In genomic region chr2:233142355-233142897, GRCh38 we compare ENCODE assay signal across 9 cellular contexts.
DNase-seq lines count a peak whose midpoint lies in the region; ATAC-seq, FAIRE-seq and TF ChIP-seq lines count a peak whose summit lies in the region.
"Had no signal": no experiment of that assay in that cellular context is flagged by ENCODE, and none has a peak within 500 bp of the region (broad histone marks: within the 10 kb centered on the region; RNA-seq: fewer than 3 reads in every experiment).

No MANE protein-coding gene starts in this region.

- no peaks in the 10 kb centered on the region for H3K9me2 ChIP-seq in OCI-LY7 (ENCODE audit: insufficient read depth, low read length)

- H3K36me3 Mint-ChIP-seq in activated CD8-positive, alpha-beta memory T cell treated with anti-CD3 and anti-CD28 coated beads, Interleukin-2, amount 10 ng/mL, durations not matched to agents 7 days and 5 days = peaks cover 77% of the 10 kb centered on the region

- no peak for TF ChIP-seq POLR2A in spleen (IDR thresholded peaks at IDR 0.05)

- no peaks in the 10 kb centered on the region for H3K9me3 ChIP-seq in OCI-LY7 (ENCODE audit: low read length)
- no peaks in the 10 kb centered on the region for H3K9me3 ChIP-seq in spleen
- H3K9me3 ChIP-seq in pancreas = no peaks in the 10 kb centered on the region
- H3K9me3 ChIP-seq: right lobe of liver had no signal

- H3K4me3 Mint-ChIP-seq in activated CD8-positive, alpha-beta memory T cell treated with anti-CD3 and anti-CD28 coated beads, Interleukin-2, amount 10 ng/mL, durations not matched to agents 7 days and 5 days = peak overlapping the region; percentile 49

- no peak overlapping the region for H3K27ac ChIP-seq in OCI-LY7 (ENCODE audit: low read depth, low read length, poor library complexity, severe bottlenecking)
- peak overlapping the region in 5 of 8 donors; percentile 13 to 56 (median 20) for H3K27ac ChIP-seq in spleen
- no peak overlapping the region for H3K27ac ChIP-seq in pancreas
- H3K27ac ChIP-seq: right lobe of liver had no signal

- no TSS peak for BruUV-seq in OCI-LY7 (replicated peaks; lab: Mats Ljungman, UMichigan)

- ATAC-seq in activated CD8-positive, alpha-beta memory T cell treated with anti-CD3 and anti-CD28 coated beads, Interleukin-2, amount 10 ng/mL, durations not matched to agents 7 days and 5 days = peak; percentile 85
- ATAC-seq in HG02678 (IDR thresholded peaks at IDR 0.05; ENCODE audit: unreplicated experiment) = peak; percentile 82
- no peak for ATAC-seq in pancreas

- no peak overlapping the region for H3K4me2 ChIP-seq in OCI-LY7 (ENCODE audit: low read length)

- H3K4me1 ChIP-seq in OCI-LY7 (ENCODE audit: insufficient read depth, low read length, poor library complexity, severe bottlenecking) = peaks cover 10% of the 10 kb centered on the region
- peaks cover 0 to 35% (median 14%) of the 10 kb centered on the region in 6 donors for H3K4me1 ChIP-seq in spleen
- H3K4me1 ChIP-seq in pancreas = no peaks in the 10 kb centered on the region
- H3K4me1 ChIP-seq: right lobe of liver had no signal

- no peaks in the 10 kb centered on the region for H4K20me1 ChIP-seq in OCI-LY7 (ENCODE audit: insufficient read depth, low read length)

- POLR2A ChIA-PET in OCI-LY7 (lab: Charles Lee) = interaction anchor here (0.8 kb wide), 1 partner anchor 83 kb away, joined by 3 read pairs; no protein-coding TSS in a partner anchor

- no peaks in the 10 kb centered on the region for H3K9me3 Mint-ChIP-seq in activated CD8-positive, alpha-beta memory T cell treated with anti-CD3 and anti-CD28 coated beads, Interleukin-2, amount 10 ng/mL, durations not matched to agents 7 days and 5 days (ENCODE audit: low read depth)

- CTCF ChIA-PET in activated CD8-positive, alpha-beta memory T cell treated with anti-CD3 and anti-CD28 coated beads, Interleukin-2, amount 10 ng/mL, durations not matched to agents 7 days and 5 days (lab: Charles Lee) = interaction anchor here (0.8 to 2.1 kb wide), 11 partner anchors 10 to 110 kb away, joined by 3 to 8 read pairs (median 3); partner anchors contain the start of genes ATG16L1 and INPP5D
- CTCF ChIA-PET in OCI-LY7 (lab: Charles Lee; ENCODE audit: unreplicated experiment) = interaction anchor here (0.6 kb wide), 1 partner anchor 81 kb away, joined by 4 read pairs; no protein-coding TSS in a partner anchor

- TF ChIP-seq CTCF in OCI-LY7 (conservative IDR thresholded peaks at IDR 0.05; ENCODE audit: low read length) (no peak), spleen (IDR thresholded peaks at IDR 0.05 in 8 of 11, conservative IDR thresholded peaks at IDR 0.05 in 3 of 11) (no peak), pancreas (IDR thresholded peaks at IDR 0.05) (no peak)

- peaks cover 48% of the 10 kb centered on the region for H3K4me1 Mint-ChIP-seq in activated CD8-positive, alpha-beta memory T cell treated with anti-CD3 and anti-CD28 coated beads, Interleukin-2, amount 10 ng/mL, durations not matched to agents 7 days and 5 days

- peak overlapping the region; percentile 87 for H3K27ac Mint-ChIP-seq in activated CD8-positive, alpha-beta memory T cell treated with anti-CD3 and anti-CD28 coated beads, Interleukin-2, amount 10 ng/mL, durations not matched to agents 7 days and 5 days

- FAIRE-seq in pancreas (lab: Jason Lieb, UNC) = no peak

- intact Hi-C loops in OCI-LY7 (cut with micrococcal nuclease; ENCODE audit: unreplicated experiment) (no loop called here), spleen (cut with DNase I; ENCODE audit: low total_unique reads) (no loop called here), pancreas (cut with DNase I) (no loop called here)

- peak; percentile 86 for DNase-seq in activated CD8-positive, alpha-beta memory T cell treated with anti-CD3 and anti-CD28 coated beads, Interleukin-2, amount 10 ng/mL, durations not matched to agents 7 days and 5 days
- no peak for DNase-seq in activated CD8-positive, alpha-beta memory T cell treated with anti-CD3 and anti-CD28 coated beads, Interleukin-2, amount 50 U/mL, for 4 hours
- peak; percentile 40 for DNase-seq in OCI-LY7 (ENCODE audit: low spot score)
- peak; percentile 68 for DNase-seq in spleen
- no peak for DNase-seq in NCI-H526 (lab: John Stamatoyannopoulos, UW)
- DNase-seq in pancreas = no peak
- no peak for DNase-seq in D341Med (ENCODE audit: low spot score)
- DNase-seq: right lobe of liver had no signal

- WGBS in spleen, 5 donors = 53 to 66% (median 61%) methylated on average over 4 to 6 of the region's 6 CpGs
- WGBS in pancreas, 2 donors = 58 to 69% methylated on average over 6 of the region's 6 CpGs

- H3K4me3 ChIP-seq in OCI-LY7 (ENCODE audit: low read depth, low read length, poor library complexity, severe bottlenecking) (no peak overlapping the region), spleen (no peak overlapping the region), pancreas (no peak overlapping the region)
- H3K4me3 ChIP-seq: right lobe of liver had no signal

- no peaks in the 10 kb centered on the region for H3K27me3 ChIP-seq in spleen (replicated peaks in 1 of 7)
- no peaks in the 10 kb centered on the region for H3K27me3 ChIP-seq in pancreas
- H3K27me3 ChIP-seq: right lobe of liver had no signal

- H3K27me3 Mint-ChIP-seq in activated CD8-positive, alpha-beta memory T cell treated with anti-CD3 and anti-CD28 coated beads, Interleukin-2, amount 10 ng/mL, durations not matched to agents 7 days and 5 days = no peaks in the 10 kb centered on the region

- H3K36me3 ChIP-seq in OCI-LY7 (ENCODE audit: insufficient read depth, low read length) (peaks cover 83% of the 10 kb centered on the region), spleen (peaks cover 0 to 98% (median 71%) of the 10 kb centered on the region in 6 donors), pancreas (no peaks in the 10 kb centered on the region)
- H3K36me3 ChIP-seq: right lobe of liver had no signal

- H2AFZ ChIP-seq in OCI-LY7 (ENCODE audit: low read length) = no peak overlapping the region

- no peaks in the 10 kb centered on the region for H3K79me2 ChIP-seq in OCI-LY7 (ENCODE audit: insufficient read depth, low read depth, low read length)

Comparison
In these comparisons a context has a peak if more than half of its experiments do, and no peak if none do; other contexts are left out.
1. DNase-seq: peak in activated CD8-positive, alpha-beta memory T cell treated with anti-CD3 and anti-CD28 coated beads, Interleukin-2, amount 10 ng/mL, durations not matched to agents 7 days and 5 days (single experiment), OCI-LY7 (single experiment) and spleen (single experiment); none in activated CD8-positive, alpha-beta memory T cell treated with anti-CD3 and anti-CD28 coated beads, Interleukin-2, amount 50 U/mL, for 4 hours (single experiment), NCI-H526 (0 of 2), pancreas (0 of 6) and D341Med (single experiment).
2. ATAC-seq: peak in activated CD8-positive, alpha-beta memory T cell treated with anti-CD3 and anti-CD28 coated beads, Interleukin-2, amount 10 ng/mL, durations not matched to agents 7 days and 5 days (single experiment) and HG02678 (single experiment); none in pancreas (0 of 4).
3. H3K27ac ChIP-seq: peak in spleen (5 of 8); none in OCI-LY7 (single experiment) and pancreas (0 of 4).